Comparison of ENCODE assay signal across 15 cellular contexts in genomic region chr3:46955157-46955556, GRCh38. TPM values are rescaled to one million over a fixed set of nuclear protein-coding genes. Genes with fewer than 3 reads are reported as not detected.
DNase-seq lines count a peak whose midpoint lies in the region; ATAC-seq, FAIRE-seq and TF ChIP-seq lines count a peak whose summit lies in the region.
"Had no signal": no experiment of that assay in that cellular context is flagged by ENCODE, and none has a peak within 500 bp of the region (broad histone marks: within the 10 kb centered on the region; RNA-seq: fewer than 3 reads in every experiment).

No MANE protein-coding gene starts in this region.

- TF ChIP-seq CTCF in Loucy (conservative IDR thresholded peaks at IDR 0.05; ENCODE audit: low read length), result no peak

- no peak for FAIRE-seq in urothelium cell line (lab: Jason Lieb, UNC)

- H3K27me3 ChIP-seq in Loucy (ENCODE audit: insufficient read depth, low read length, poor library complexity, severe bottlenecking), result no peaks in the 10 kb centered on the region
- H3K27me3 ChIP-seq: adrenal gland, right lobe of liver had no signal

- peak overlapping the region; percentile 38 for H3K4me2 ChIP-seq in Loucy (ENCODE audit: low read depth, low read length, poor library complexity, severe bottlenecking)

- H3K9me3 Mint-ChIP-seq in activated CD4-positive, alpha-beta T cell treated with anti-CD3 and anti-CD28 coated beads, Interleukin-2, amount 10 ng/mL, durations not matched to agents 7 days and 5 days, result no peaks in the 10 kb centered on the region
- no peaks in the 10 kb centered on the region for H3K9me3 Mint-ChIP-seq in central memory CD8-positive, alpha-beta T cell
- H3K9me3 Mint-ChIP-seq in stimulated activated effector memory CD8-positive, alpha-beta T cell treated with anti-CD3 and anti-CD28 coated beads, Interleukin-12 subunit alpha, Interleukin-12 subunit beta, amount 100 ng/mL, for 72 hours, result no peaks in the 10 kb centered on the region
- H3K9me3 Mint-ChIP-seq: dendritic cell treated with granulocyte-macrophage colony-stimulating factor and Interleukin-4, amounts not matched to agents 40 ng/mL and 50 ng/mL, for 4 days had no signal

- H3K9me2 ChIP-seq in Loucy (replicated peaks; ENCODE audit: low read depth, low read length), result no peaks in the 10 kb centered on the region

- no peak for ATAC-seq in central memory CD8-positive, alpha-beta T cell (replicated peaks; ENCODE audit: extremely low read depth, poor library complexity, severe bottlenecking)
- ATAC-seq in stimulated activated effector memory CD8-positive, alpha-beta T cell treated with anti-CD3 and anti-CD28 coated beads, Interleukin-12 subunit alpha, Interleukin-12 subunit beta, amount 100 ng/mL, for 72 hours, result no peak
- ATAC-seq: mucosa of descending colon, right lobe of liver had no signal

- peaks cover 22% of the 10 kb centered on the region for H4K20me1 ChIP-seq in Loucy (ENCODE audit: insufficient read depth, low read length, poor library complexity, severe bottlenecking)

- H3K27me3 Mint-ChIP-seq in activated CD4-positive, alpha-beta T cell treated with anti-CD3 and anti-CD28 coated beads, Interleukin-2, amount 10 ng/mL, durations not matched to agents 7 days and 5 days, result no peaks in the 10 kb centered on the region
- no peaks in the 10 kb centered on the region for H3K27me3 Mint-ChIP-seq in central memory CD8-positive, alpha-beta T cell
- H3K27me3 Mint-ChIP-seq: dendritic cell treated with granulocyte-macrophage colony-stimulating factor and Interleukin-4, amounts not matched to agents 40 ng/mL and 50 ng/mL, for 4 days had no signal

- CTCF ChIA-PET in activated CD4-positive, alpha-beta T cell treated with anti-CD3 and anti-CD28 coated beads, Interleukin-2, amount 10 ng/mL, durations not matched to agents 7 days and 5 days (lab: Charles Lee), result interaction anchor here (1.0 kb wide), 1 partner anchor 11 kb away, joined by 3 read pairs; no protein-coding TSS in a partner anchor

- H3K4me3 Mint-ChIP-seq in activated CD4-positive, alpha-beta T cell treated with anti-CD3 and anti-CD28 coated beads, Interleukin-2, amount 10 ng/mL, durations not matched to agents 7 days and 5 days, result no peak overlapping the region
- H3K4me3 Mint-ChIP-seq in central memory CD8-positive, alpha-beta T cell, result peak overlapping the region; percentile 51
- peak overlapping the region; percentile 58 for H3K4me3 Mint-ChIP-seq in stimulated activated effector memory CD8-positive, alpha-beta T cell treated with anti-CD3 and anti-CD28 coated beads, Interleukin-12 subunit alpha, Interleukin-12 subunit beta, amount 100 ng/mL, for 72 hours
- H3K4me3 Mint-ChIP-seq: dendritic cell treated with granulocyte-macrophage colony-stimulating factor and Interleukin-4, amounts not matched to agents 40 ng/mL and 50 ng/mL, for 4 days had no signal

- peaks cover 84% of the 10 kb centered on the region for H3K4me1 ChIP-seq in Loucy (ENCODE audit: insufficient read depth, low read length, poor library complexity, severe bottlenecking)

- no peak for DNase-seq in activated CD4-positive, alpha-beta T cell treated with anti-CD3 and anti-CD28 coated beads, Interleukin-2, amount 10 ng/mL, durations not matched to agents 7 days and 5 days
- no peak for DNase-seq in activated CD4-positive, alpha-beta T cell treated with anti-CD3 and anti-CD28 coated beads for 48 hours
- no peak for DNase-seq in central memory CD8-positive, alpha-beta T cell (ENCODE audit: low spot score in 2 of 2)
- no peak for DNase-seq in stimulated activated effector memory CD8-positive, alpha-beta T cell treated with anti-CD3 and anti-CD28 coated beads, Interleukin-12 subunit alpha, Interleukin-12 subunit beta, amount 100 ng/mL, for 72 hours (ENCODE audit: low spot score in 2 of 2)
- no peak for DNase-seq in kidney tubule cell (ENCODE audit: low spot score)
- DNase-seq in urothelium cell line (ENCODE audit: low spot score), result no peak
- no peak for DNase-seq in AML-193 (lab: John Stamatoyannopoulos, UW)
- DNase-seq: adrenal gland, Kasumi-1, mucosa of descending colon, NCI-H2081, right lobe of liver had no signal

- no peaks in the 10 kb centered on the region for H3K9me3 ChIP-seq in Loucy (ENCODE audit: insufficient read depth, low read depth, low read length)
- H3K9me3 ChIP-seq: adrenal gland, mucosa of descending colon, right lobe of liver, thoracic aorta had no signal

- no peaks in the 10 kb centered on the region for H3K36me3 ChIP-seq in Loucy (ENCODE audit: insufficient read depth, low read length)
- H3K36me3 ChIP-seq: adrenal gland, right lobe of liver, thoracic aorta had no signal

- H2AFZ ChIP-seq in Loucy (ENCODE audit: low read length), result no peak overlapping the region

- peaks cover 96% of the 10 kb centered on the region for H3K79me2 ChIP-seq in Loucy (ENCODE audit: insufficient read depth, low read length)

- H3K4me1 Mint-ChIP-seq in activated CD4-positive, alpha-beta T cell treated with anti-CD3 and anti-CD28 coated beads, Interleukin-2, amount 10 ng/mL, durations not matched to agents 7 days and 5 days, result peaks cover 86% of the 10 kb centered on the region
- peaks cover 88% of the 10 kb centered on the region for H3K4me1 Mint-ChIP-seq in central memory CD8-positive, alpha-beta T cell
- H3K4me1 Mint-ChIP-seq in stimulated activated effector memory CD8-positive, alpha-beta T cell treated with anti-CD3 and anti-CD28 coated beads, Interleukin-12 subunit alpha, Interleukin-12 subunit beta, amount 100 ng/mL, for 72 hours, result peaks cover 86% of the 10 kb centered on the region

- POLR2A ChIA-PET in activated CD4-positive, alpha-beta T cell treated with anti-CD3 and anti-CD28 coated beads, Interleukin-2, amount 10 ng/mL, durations not matched to agents 7 days and 5 days (lab: Charles Lee), result no interaction called here

- peak overlapping the region; percentile 29 for H3K9ac ChIP-seq in Loucy (ENCODE audit: low read depth, low read length, poor library complexity, severe bottlenecking)

- peak overlapping the region; percentile 2 for H3K4me3 ChIP-seq in Loucy (ENCODE audit: low read length, poor library complexity, severe bottlenecking)
- H3K4me3 ChIP-seq: adrenal gland, mucosa of descending colon, right lobe of liver, thoracic aorta had no signal

- H3K36me3 Mint-ChIP-seq in activated CD4-positive, alpha-beta T cell treated with anti-CD3 and anti-CD28 coated beads, Interleukin-2, amount 10 ng/mL, durations not matched to agents 7 days and 5 days (ENCODE audit: low read depth), result peaks cover 32% of the 10 kb centered on the region
- H3K36me3 Mint-ChIP-seq in central memory CD8-positive, alpha-beta T cell (ENCODE audit: insufficient read depth), result peaks cover 12% of the 10 kb centered on the region
- H3K36me3 Mint-ChIP-seq in stimulated activated effector memory CD8-positive, alpha-beta T cell treated with anti-CD3 and anti-CD28 coated beads, Interleukin-12 subunit alpha, Interleukin-12 subunit beta, amount 100 ng/mL, for 72 hours, result peaks cover 28% of the 10 kb centered on the region

- peak overlapping the region; percentile 86 for H3K27ac Mint-ChIP-seq in activated CD4-positive, alpha-beta T cell treated with anti-CD3 and anti-CD28 coated beads, Interleukin-2, amount 10 ng/mL, durations not matched to agents 7 days and 5 days
- H3K27ac Mint-ChIP-seq in central memory CD8-positive, alpha-beta T cell (ENCODE audit: low read depth), result peak overlapping the region; percentile 94
- peak overlapping the region; percentile 96 for H3K27ac Mint-ChIP-seq in stimulated activated effector memory CD8-positive, alpha-beta T cell treated with anti-CD3 and anti-CD28 coated beads, Interleukin-12 subunit alpha, Interleukin-12 subunit beta, amount 100 ng/mL, for 72 hours
- H3K27ac Mint-ChIP-seq: dendritic cell treated with granulocyte-macrophage colony-stimulating factor and Interleukin-4, amounts not matched to agents 40 ng/mL and 50 ng/mL, for 4 days had no signal

- peaks cover 7% of the 10 kb centered on the region; the same call in 1 of the 2 replicates for H3F3A ChIP-seq in Loucy (ENCODE audit: low read depth)

RNA-seq across cellular contexts. Expression of gene CCDC12, which starts 21.4 kb away (rescaled TPM):
- 10 to 100 TPM; 48.7 to 56.1 TPM for total RNA-seq in activated CD4-positive, alpha-beta T cell treated with anti-CD3 and anti-CD28 coated beads, Interleukin-2, amount 10 ng/mL, durations not matched to agents 7 days and 5 days

RNA-seq across cellular contexts. Expression of gene NBEAL2, which starts 24.3 kb away (rescaled TPM):
- 100 to 1,000 TPM; 194 to 212 TPM for total RNA-seq in activated CD4-positive, alpha-beta T cell treated with anti-CD3 and anti-CD28 coated beads, Interleukin-2, amount 10 ng/mL, durations not matched to agents 7 days and 5 days
